In genomic region chr13:91348906-91349435, GRCh38 we compare ENCODE assay signal across 8 cellular contexts. TPM values are rescaled to one million over a fixed set of nuclear protein-coding genes. Genes with fewer than 3 reads are reported as not detected.
A peak's percentile ranks its signal among the peaks of the same experiment; 100 is the strongest.
DNase-seq lines count a peak whose midpoint lies in the region; ATAC-seq, FAIRE-seq and TF ChIP-seq lines count a peak whose summit lies in the region.

No MANE protein-coding gene starts in this region.

- H4K91ac ChIP-seq in H1 (replicated peaks; ENCODE audit: insufficient read length, low read length), result no peak overlapping the region

- H3K36me3 ChIP-seq in CD8-positive, alpha-beta memory T cell (ENCODE audit: insufficient read depth, low read length), result peaks cover 22% of the 10 kb centered on the region
- peaks cover 17 to 51% (median 41%) of the 10 kb centered on the region in 4 experiments for H3K36me3 ChIP-seq in H1 (ENCODE audit: control insufficient read depth in 2 of 4, insufficient read depth in 4 of 4, low read length in 3 of 4)
- H3K36me3 ChIP-seq in mesodermal cell (ENCODE audit: control insufficient read depth, insufficient read depth, low read length), result peaks cover 37% of the 10 kb centered on the region

- H3K4me1 Mint-ChIP-seq in CD8-positive, alpha-beta memory T cell, result peaks cover 36 to 56% (median 41%) of the 10 kb centered on the region in 3 donors
- peaks cover 55% of the 10 kb centered on the region for H3K4me1 Mint-ChIP-seq in activated CD8-positive, alpha-beta memory T cell treated with anti-CD3 and anti-CD28 coated beads, Interleukin-2, amount 10 ng/mL, durations not matched to agents 7 days and 5 days

- H3K9ac ChIP-seq in H1 (replicated peaks in 1 of 4; ENCODE audit: extremely low read depth in 1 of 4, low read depth in 3 of 4, low read length in 3 of 4), result peak overlapping the region; percentile 77 to 100 (median 96)

- H3K4ac ChIP-seq in H1 (replicated peaks; ENCODE audit: insufficient read length, low read depth, low read length), result no peak overlapping the region

- peak overlapping the region; percentile 76 for H3K4me3 ChIP-seq in CD8-positive, alpha-beta memory T cell (ENCODE audit: low read length)
- H3K4me3 ChIP-seq in H1 (ENCODE audit: extremely low read depth in 1 of 4, insufficient read depth in 2 of 4, low read depth in 3 of 4, low read length in 4 of 4), result peak overlapping the region; percentile 68 to 97 (median 78)
- H3K4me3 ChIP-seq in mesodermal cell (ENCODE audit: extremely low read depth, insufficient read depth, low read length, poor library complexity, severe bottlenecking), result peak overlapping the region; percentile 67

- no peak overlapping the region for H2BK12ac ChIP-seq in H1 (ENCODE audit: low read depth, low read length)

- ATAC-seq in GM19468 (IDR thresholded peaks at IDR 0.05; ENCODE audit: extremely low read depth, unreplicated experiment), result peak; percentile 30
- ATAC-seq in activated CD8-positive, alpha-beta memory T cell treated with anti-CD3 and anti-CD28 coated beads, Interleukin-2, amount 10 ng/mL, durations not matched to agents 7 days and 5 days, result peak; percentile 63

- peak in 1 of 2 experiments; percentile 33; a peak in 1 of 4 replicates for TF ChIP-seq RAD21 in H1 (IDR thresholded peaks at IDR 0.05 in 1 of 2, conservative IDR thresholded peaks at IDR 0.05 in 1 of 2; ENCODE audit: low read depth in 2 of 2, low read length in 2 of 2)

- peak overlapping the region; percentile 100 for H4K5ac ChIP-seq in H1 (ENCODE audit: insufficient read length, low read depth, low read length)

- H3K27me3 Mint-ChIP-seq in CD8-positive, alpha-beta memory T cell, result peaks cover 0 to 6% of the 10 kb centered on the region in 2 donors
- H3K27me3 Mint-ChIP-seq in activated CD8-positive, alpha-beta memory T cell treated with anti-CD3 and anti-CD28 coated beads, Interleukin-2, amount 10 ng/mL, durations not matched to agents 7 days and 5 days, result no peaks in the 10 kb centered on the region

- H2AK5ac ChIP-seq in H1 (ENCODE audit: low read depth, low read length), result no peak overlapping the region

- peak; percentile 86 to 92 (median 88) for DNase-seq in CD8-positive, alpha-beta memory T cell
- peak; percentile 74 for DNase-seq in HPDE6-E6E7 (ENCODE audit: extremely low spot score)
- DNase-seq in NK-92 treated with Interleukin-12 subunit alpha and Interleukin-12 subunit beta, amount 100 ng/mL, for 24 hours (lab: John Stamatoyannopoulos, UW), result peak; percentile 85
- DNase-seq in activated CD8-positive, alpha-beta memory T cell treated with anti-CD3 and anti-CD28 coated beads, Interleukin-2, amount 10 ng/mL, durations not matched to agents 7 days and 5 days, result peak; percentile 94
- DNase-seq in H1 (ENCODE audit: low read depth in 1 of 2, low spot score in 2 of 2), result peak in 1 of 2 experiments; percentile 95
- DNase-seq in stimulated activated CD8-positive, alpha-beta memory T cell treated with anti-CD3 and anti-CD28 coated beads, Interleukin-15, amount 100 ng/mL, for 1 hour (ENCODE audit: low read depth), result peak; percentile 90

- H3K4me3 Mint-ChIP-seq in CD8-positive, alpha-beta memory T cell, result peak overlapping the region; percentile 87 to 96 (median 93)
- peak overlapping the region; percentile 96 for H3K4me3 Mint-ChIP-seq in activated CD8-positive, alpha-beta memory T cell treated with anti-CD3 and anti-CD28 coated beads, Interleukin-2, amount 10 ng/mL, durations not matched to agents 7 days and 5 days

- peaks cover 2% of the 10 kb centered on the region; the same call in 1 of the 2 replicates for H3K23me2 ChIP-seq in H1 (ENCODE audit: low read depth, low read length)

- H3K27me3 ChIP-seq in CD8-positive, alpha-beta memory T cell (ENCODE audit: insufficient read depth, low read length, poor library complexity, severe bottlenecking), result no peaks in the 10 kb centered on the region
- no peaks in the 10 kb centered on the region for H3K27me3 ChIP-seq in H1 (replicated peaks in 1 of 4; ENCODE audit: control insufficient read depth in 3 of 4, extremely low read depth in 1 of 4, insufficient read depth in 3 of 4, low read length in 3 of 4)

- peak overlapping the region; percentile 55; the same call in 1 of the 2 replicates for H3K18ac ChIP-seq in H1 (ENCODE audit: extremely low read depth, low read length)

- POLR2A ChIA-PET in CD8-positive, alpha-beta memory T cell (lab: Charles Lee), result no interaction called here
- POLR2A ChIA-PET in H1 (lab: Charles Lee; ENCODE audit: partially characterized antibody), result interaction anchor here (1.2 to 2.7 kb wide), 2 partner anchors 9 to 10 kb away, joined by 3 to 28 read pairs; no protein-coding TSS in a partner anchor

- CTCF ChIA-PET in CD8-positive, alpha-beta memory T cell (lab: Charles Lee), result interaction anchor here (0.7 to 0.9 kb wide), 4 partner anchors 11 to 37 kb away, joined by 3 to 5 read pairs (median 3); no protein-coding TSS in a partner anchor
- CTCF ChIA-PET in activated CD8-positive, alpha-beta memory T cell treated with anti-CD3 and anti-CD28 coated beads, Interleukin-2, amount 10 ng/mL, durations not matched to agents 7 days and 5 days (lab: Charles Lee), result interaction anchor here (0.7 to 1.2 kb wide), 7 partner anchors 10 to 58 kb away, joined by 3 to 7 read pairs (median 3); no protein-coding TSS in a partner anchor
- CTCF ChIA-PET in H1 (lab: Charles Lee; ENCODE audit: partially characterized antibody), result interaction anchor here (0.6 to 1.5 kb wide), 3 partner anchors 9 to 134 kb away, joined by 3 to 4 read pairs (median 4); no protein-coding TSS in a partner anchor

- TF ChIP-seq CTCF in H1 (IDR thresholded peaks at IDR 0.05; ENCODE audit: control extremely low read depth in 1 of 3, insufficient read depth in 1 of 3, low read depth in 1 of 3, low read length in 3 of 3), result peak; percentile 81 to 89 (median 84)

- WGBS in H1 (ENCODE audit: extremely low coverage in 1 of 2, insufficient coverage in 1 of 2, insufficient read length in 1 of 2, insufficient replicate concordance in 2 of 2, low coverage in 1 of 2, low lambda C conversion rate in 2 of 2, missing lambda C conversion rate in 1 of 2), 2 experiments, result 1% methylated on average over 11 of the region's 46 CpGs; no CpG with 5 or more reads in 1 of the 2 experiments
- 0% methylated on average over 38 to 42 of the region's 46 CpGs for WGBS in mesodermal cell (ENCODE audit: insufficient coverage in 2 of 2), 2 experiments

- no peaks in the 10 kb centered on the region for H3K9me3 Mint-ChIP-seq in CD8-positive, alpha-beta memory T cell
- H3K9me3 Mint-ChIP-seq in activated CD8-positive, alpha-beta memory T cell treated with anti-CD3 and anti-CD28 coated beads, Interleukin-2, amount 10 ng/mL, durations not matched to agents 7 days and 5 days (ENCODE audit: low read depth), result no peaks in the 10 kb centered on the region

- H3K79me2 ChIP-seq in H1 (ENCODE audit: control insufficient read depth in 1 of 2, insufficient read depth in 2 of 2, low read length in 2 of 2), result peaks cover 13 to 57% of the 10 kb centered on the region in 2 experiments

- H2BK120ac ChIP-seq in H1 (replicated peaks; ENCODE audit: low read depth, low read length), result no peak overlapping the region

- H3K14ac ChIP-seq in H1 (ENCODE audit: insufficient read length), result no peak overlapping the region

- H3K56ac ChIP-seq in H1 (replicated peaks; ENCODE audit: insufficient read length, low read depth, low read length), result no peak overlapping the region

- H3K27ac ChIP-seq in CD8-positive, alpha-beta memory T cell (ENCODE audit: low read depth, low read length), result peak overlapping the region; percentile 87
- H3K27ac ChIP-seq in H1 (ENCODE audit: low read depth, low read length), result peak overlapping the region; percentile 96
- peak overlapping the region; percentile 93 for H3K27ac ChIP-seq in mesodermal cell (ENCODE audit: low read depth, low read length, severe bottlenecking)

- peak overlapping the region; percentile 76; the same call in 1 of the 2 replicates for H4K8ac ChIP-seq in H1 (ENCODE audit: extremely low read depth, insufficient read depth, low read length)

- TF ChIP-seq EP300 in H1 (IDR thresholded peaks at IDR 0.05; ENCODE audit: borderline replicate concordance in 1 of 2, low read depth in 2 of 2, low read length in 2 of 2), result no peak; a peak in 1 of 3 replicates

- no peak for FAIRE-seq in H1 (lab: Jason Lieb, UNC)

- H3K4me2 ChIP-seq in H1 (ENCODE audit: insufficient read depth in 1 of 2, low read depth in 2 of 2, low read length in 2 of 2), result peak overlapping the region; percentile 47 to 65

- H2BK15ac ChIP-seq in H1 (ENCODE audit: low read length), result no peak overlapping the region

- H2AFZ ChIP-seq in H1 (ENCODE audit: low read length), result no peak overlapping the region

- H3K9me3 ChIP-seq in CD8-positive, alpha-beta memory T cell (ENCODE audit: low read length), result no peaks in the 10 kb centered on the region
- H3K9me3 ChIP-seq in H1 (ENCODE audit: insufficient read depth in 2 of 2, low read depth in 1 of 2, low read length in 1 of 2) (no peaks in the 10 kb centered on the region), mesodermal cell (ENCODE audit: control insufficient read depth, low read length) (no peaks in the 10 kb centered on the region)

- peak overlapping the region; percentile 44 to 96 (median 90) for H3K27ac Mint-ChIP-seq in CD8-positive, alpha-beta memory T cell
- peak overlapping the region; percentile 88 for H3K27ac Mint-ChIP-seq in activated CD8-positive, alpha-beta memory T cell treated with anti-CD3 and anti-CD28 coated beads, Interleukin-2, amount 10 ng/mL, durations not matched to agents 7 days and 5 days

- H3K79me1 ChIP-seq in H1 (ENCODE audit: low read depth, low read length), result peaks cover 4% of the 10 kb centered on the region; the same call in 1 of the 2 replicates

- H2BK20ac ChIP-seq in H1 (ENCODE audit: low read length), result no peak overlapping the region

- TF ChIP-seq POLR2A in H1 (IDR thresholded peaks at IDR 0.05; ENCODE audit: control extremely low read depth in 1 of 2, low read depth in 2 of 2, low read length in 2 of 2), result peak; percentile 40 to 89

- H4K20me1 ChIP-seq in H1 (replicated peaks in 1 of 2; ENCODE audit: control insufficient read depth in 1 of 2, insufficient read depth in 2 of 2, low read length in 2 of 2), result peaks cover 14 to 18% of the 10 kb centered on the region in 2 experiments

- peaks cover 32% of the 10 kb centered on the region for H3K4me1 ChIP-seq in CD8-positive, alpha-beta memory T cell (ENCODE audit: insufficient read depth, low read length)
- peaks cover 0 to 9% (median 6%) of the 10 kb centered on the region in 4 experiments; a peak in 5 of 7 replicates for H3K4me1 ChIP-seq in H1 (replicated peaks in 1 of 4; ENCODE audit: control insufficient read depth in 3 of 4, insufficient read depth in 4 of 4, low read length in 3 of 4)
- peaks cover 8% of the 10 kb centered on the region for H3K4me1 ChIP-seq in mesodermal cell (ENCODE audit: control insufficient read depth, insufficient read depth, low read length, poor library complexity, severe bottlenecking)

- H2BK5ac ChIP-seq in H1 (ENCODE audit: low read depth, low read length), result peak overlapping the region; percentile 54; the same call in 1 of the 2 replicates

- H3K36me3 Mint-ChIP-seq in CD8-positive, alpha-beta memory T cell, result peaks cover 0 to 50% (median 3%) of the 10 kb centered on the region in 3 donors
- H3K36me3 Mint-ChIP-seq in activated CD8-positive, alpha-beta memory T cell treated with anti-CD3 and anti-CD28 coated beads, Interleukin-2, amount 10 ng/mL, durations not matched to agents 7 days and 5 days, result peaks cover 46% of the 10 kb centered on the region

- no peak overlapping the region for H3K23ac ChIP-seq in H1 (ENCODE audit: insufficient read length)

RNA-seq across cellular contexts. Expression of gene MIR17HG, which starts 1.5 kb away (rescaled TPM):
- 10 to 100 TPM; 21.0 to 21.5 TPM for total RNA-seq in CD8-positive, alpha-beta memory T cell
- 0.26 TPM for polyA plus RNA-seq in CD8-positive, alpha-beta memory T cell
- total RNA-seq in activated CD8-positive, alpha-beta memory T cell treated with anti-CD3 and anti-CD28 coated beads, Interleukin-2, amount 10 ng/mL, durations not matched to agents 7 days and 5 days, result 10 to 100 TPM in 1 of 2 experiments, 1 to 10 TPM in 1; 8.4 to 15.5 TPM
- total RNA-seq in H1 (2021; fragmentation: NEBNext Ultra II Directional; extraction: Animal tissue kit (Norgen Biotek cat#: 25700)), result 28.2 and 36.9 TPM in 2 replicates
- 7.6 and 11.5 TPM in 2 replicates for polyA plus RNA-seq in H1 (2011; rRNA removed)
- polyA plus RNA-seq in H1 (2011; cell fraction: cytosol; rRNA removed), result 15.6 TPM
- 22.8 TPM for polyA plus RNA-seq in H1 (2011; cell fraction: nucleus; rRNA removed)
- polyA plus RNA-seq in H1 (2012, experiment 1 of 2), result 6.7 to 18.2 TPM (median 7.5 TPM) in 4 replicates
- 0.84 TPM for polyA plus RNA-seq in H1 (2012, experiment 2 of 2)
- polyA plus RNA-seq in H1 (2013, experiment 1 of 2), result 20.9 TPM
- polyA plus RNA-seq in H1 (2013, experiment 2 of 2), result 16.5 TPM
- polyA minus RNA-seq in H1 (2011; rRNA and poly(A)+ RNA removed), result 24.9 and 26.4 TPM in 2 replicates
- polyA minus RNA-seq in H1 (2011; cell fraction: cytosol; rRNA and poly(A)+ RNA removed), result 6.1 TPM
- 339 TPM for polyA minus RNA-seq in H1 (2011; cell fraction: nucleus; rRNA and poly(A)+ RNA removed)
- 4.6 TPM for polyA plus RNA-seq in mesodermal cell (2013, experiment 1 of 2)
- 6.8 TPM for polyA plus RNA-seq in mesodermal cell (2013, experiment 2 of 2)

RNA-seq across cellular contexts. Expression of gene GPC5, which starts 49.5 kb away (rescaled TPM):
- under 1 TPM; 0.13 to 0.39 TPM for total RNA-seq in CD8-positive, alpha-beta memory T cell
- 0.08 TPM for polyA plus RNA-seq in CD8-positive, alpha-beta memory T cell
- not detected for total RNA-seq in activated CD8-positive, alpha-beta memory T cell treated with anti-CD3 and anti-CD28 coated beads, Interleukin-2, amount 10 ng/mL, durations not matched to agents 7 days and 5 days
- 0.20 and 0.23 TPM in 2 replicates for total RNA-seq in H1 (2021; fragmentation: NEBNext Ultra II Directional; extraction: Animal tissue kit (Norgen Biotek cat#: 25700))
- polyA plus RNA-seq in H1 (2011; rRNA removed), result 0.39 and 0.74 TPM in 2 replicates
- polyA plus RNA-seq in H1 (2011; cell fraction: cytosol; rRNA removed), result 0.63 TPM
- polyA plus RNA-seq in H1 (2011; cell fraction: nucleus; rRNA removed), result 0.58 TPM
- 0.11 to 0.51 TPM (median 0.29 TPM) in 4 replicates for polyA plus RNA-seq in H1 (2012, experiment 1 of 2)
- polyA plus RNA-seq in H1 (2012, experiment 2 of 2), result not detected
- polyA plus RNA-seq in H1 (2013, experiment 1 of 2), result 0.79 TPM
- polyA plus RNA-seq in H1 (2013, experiment 2 of 2), result 0.72 TPM
- 3.1 and 4.2 TPM in 2 replicates for polyA minus RNA-seq in H1 (2011; rRNA and poly(A)+ RNA removed)
- polyA minus RNA-seq in H1 (2011; cell fraction: cytosol; rRNA and poly(A)+ RNA removed), result not detected
- polyA minus RNA-seq in H1 (2011; cell fraction: nucleus; rRNA and poly(A)+ RNA removed), result 3.6 TPM
- 0.88 TPM for polyA plus RNA-seq in mesodermal cell (2013, experiment 1 of 2)
- 1.2 TPM for polyA plus RNA-seq in mesodermal cell (2013, experiment 2 of 2)
